Comparison of ENCODE assay signal across 1 cellular context in the genomic region with DNA sequence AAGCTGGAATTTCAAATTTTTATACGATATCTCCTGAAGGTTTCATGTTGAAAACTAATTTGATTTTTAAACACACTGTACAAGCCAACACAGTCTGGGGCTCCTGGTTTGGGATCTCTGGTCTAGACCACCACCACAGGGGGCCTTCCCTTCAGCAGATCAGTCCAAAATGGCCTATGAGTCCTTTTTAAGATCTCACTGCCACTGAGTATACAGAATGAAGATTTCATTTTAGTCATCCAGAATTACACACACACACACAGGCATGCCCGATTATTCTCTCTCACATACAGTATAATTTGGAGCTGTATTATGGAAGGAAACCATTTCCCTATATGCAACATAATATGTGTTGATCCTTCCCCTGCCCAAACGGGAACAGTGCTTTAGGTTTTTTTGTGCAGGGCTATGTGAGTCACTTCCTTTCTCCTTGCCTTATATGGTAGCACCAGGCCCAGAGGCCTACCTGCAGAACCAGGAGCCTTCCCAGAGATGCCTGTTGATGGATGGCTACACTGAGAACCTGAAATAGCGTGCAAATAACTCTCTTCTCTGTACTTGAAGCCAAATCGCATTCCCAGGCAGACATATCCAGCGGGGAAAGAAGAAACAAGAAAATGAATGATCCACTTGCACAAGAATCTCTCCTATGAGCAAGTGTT.
TF ChIP-seq lines count a peak whose summit lies in the region.

No MANE protein-coding gene starts in this region.

TF ChIP-seq in K562, 482 proteins besides CTCF, POLR2A, EP300 and RAD21 (continued from another document):
- TF ChIP-seq ZNF133 (CRISPR knock-in tag; IDR thresholded peaks at IDR 0.05) (no peak), ELK1 (CRISPR knock-in tag; IDR thresholded peaks at IDR 0.05) (peak; percentile 91; the same call in 1 of the 2 replicates), ATF7 (IDR thresholded peaks at IDR 0.05) (peak; percentile 36; the same call in 1 of the 2 replicates), TEAD1 (CRISPR knock-in tag; IDR thresholded peaks at IDR 0.05) (no peak), ZNF384 (IDR thresholded peaks at IDR 0.05; ENCODE audit: low read depth, low read length) (peak; percentile 70), KLF1 (tag; IDR thresholded peaks at IDR 0.05) (peak; percentile 77; the same call in 1 of the 2 replicates), ZFP36 (IDR thresholded peaks at IDR 0.05; ENCODE audit: low read depth, low read length, partially characterized antibody) (peak; percentile 24), SRF (CRISPR knock-in tag; IDR thresholded peaks at IDR 0.05) (peak; percentile 92 to 99), BMI1 (IDR thresholded peaks at IDR 0.05; ENCODE audit: low read length) (no peak)
